ENCODE assay signal across 12 cellular contexts in the genomic region with DNA sequence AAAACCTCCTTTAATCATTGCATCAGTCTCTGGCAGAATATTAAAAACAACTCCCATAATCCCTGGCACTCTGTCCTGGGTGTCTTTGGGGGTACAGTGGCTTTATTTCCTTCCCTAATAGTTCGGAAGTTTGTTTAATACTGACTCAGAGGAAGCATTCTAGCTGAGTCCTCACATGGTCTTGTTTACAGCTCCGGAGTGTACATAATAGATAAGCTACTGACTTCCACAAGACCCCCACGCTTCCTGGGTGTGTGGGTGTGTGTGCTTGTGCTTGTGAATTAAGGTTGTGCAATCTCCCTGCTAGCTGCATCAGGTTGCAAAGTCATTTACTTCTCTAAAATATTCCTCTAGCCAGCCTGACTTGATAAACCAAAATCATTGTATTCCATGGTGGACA.
DNase-seq lines count a peak whose midpoint lies in the region; ATAC-seq, FAIRE-seq and TF ChIP-seq lines count a peak whose summit lies in the region.
"Had no signal": no experiment of that assay in that cellular context is flagged by ENCODE, and none has a peak within 500 bp of the region (broad histone marks: within the 10 kb centered on the region; RNA-seq: fewer than 3 reads in every experiment).

No MANE protein-coding gene starts in this region.

- no peaks in the 10 kb centered on the region for H3K4me1 Mint-ChIP-seq in CD4-positive, alpha-beta T cell (ENCODE audit: low read depth)

- no peak overlapping the region for H3K9ac ChIP-seq in KMS-11

- no peak overlapping the region for H3K27ac Mint-ChIP-seq in CD4-positive, alpha-beta T cell

- no peak overlapping the region for H3K4me3 Mint-ChIP-seq in CD4-positive, alpha-beta T cell

- in situ Hi-C loops in astrocyte of the spinal cord (cut with HindIII; ENCODE audit: low sequenced_read_pairs) = no loop called here

- FAIRE-seq in urothelium cell line (lab: Jason Lieb, UNC) = no peak
- FAIRE-seq: colon had no signal

- H4K20me1 ChIP-seq in KMS-11 (ENCODE audit: insufficient read depth) = no peaks in the 10 kb centered on the region

- peaks cover 20% of the 10 kb centered on the region for H3K27me3 Mint-ChIP-seq in CD4-positive, alpha-beta T cell

- TF ChIP-seq POLR2A in testis (IDR thresholded peaks at IDR 0.05) = no peak

- H3K36me3 Mint-ChIP-seq in CD4-positive, alpha-beta T cell (ENCODE audit: low read depth) = no peaks in the 10 kb centered on the region

- no peaks in the 10 kb centered on the region for H3K27me3 ChIP-seq in KMS-11 (ENCODE audit: insufficient read depth, low read depth)
- H3K27me3 ChIP-seq in testis = no peaks in the 10 kb centered on the region
- peaks cover 4% of the 10 kb centered on the region for H3K27me3 ChIP-seq in CD4-positive, alpha-beta T cell (ENCODE audit: control insufficient read depth, insufficient read depth, low read length)

- no peak for ATAC-seq in HG03439 (IDR thresholded peaks at IDR 0.05; ENCODE audit: unreplicated experiment)
- ATAC-seq in CD4-positive, alpha-beta T cell (ENCODE audit: poor library complexity) = no peak

- WGBS in testis, 2 donors = 23 to 28% methylated on average over 3 of the region's 3 CpGs

- H3K79me2 ChIP-seq in KMS-11 (ENCODE audit: insufficient read depth, low read depth) = no peaks in the 10 kb centered on the region

- H2AFZ ChIP-seq in KMS-11 (ENCODE audit: low read depth) = no peak overlapping the region

- H3K4me1 ChIP-seq in KMS-11 (ENCODE audit: low read depth, poor library complexity, severe bottlenecking) (peaks cover 60% of the 10 kb centered on the region), testis (no peaks in the 10 kb centered on the region)

- H3K4me3 ChIP-seq in KMS-11 (IDR thresholded peaks at IDR 0.05; ENCODE audit: insufficient read depth, low read depth, low read length) = no peak overlapping the region
- no peak overlapping the region for H3K4me3 ChIP-seq in astrocyte of the spinal cord (ENCODE audit: low read depth, low read length)
- H3K4me3 ChIP-seq in testis = no peak overlapping the region

- DNase-seq in astrocyte of the spinal cord (ENCODE audit: low read depth, low spot score) (peak; percentile 57), iris pigment epithelial cell (ENCODE audit: low read depth) (peak; percentile 99), testis (peak; percentile 33), urothelium cell line (ENCODE audit: low spot score) (no peak), HPDE6-E6E7 (ENCODE audit: extremely low spot score) (no peak)
- no peak for DNase-seq in CD4-positive, alpha-beta T cell
- DNase-seq: activated CD4-positive, alpha-beta T cell treated with anti-CD3 and anti-CD28 coated beads for 4 hours; NCI-H187; stimulated activated naive CD4-positive, alpha-beta T cell had no signal

- H3K9me3 Mint-ChIP-seq in CD4-positive, alpha-beta T cell = no peaks in the 10 kb centered on the region

- POLR2A ChIA-PET in CD4-positive, alpha-beta T cell (lab: Charles Lee) = no interaction called here

- peak overlapping the region; percentile 62; the same call in 1 of the 2 replicates for H3K4me2 ChIP-seq in KMS-11

- H3K9me3 ChIP-seq in testis = no peaks in the 10 kb centered on the region
- no peaks in the 10 kb centered on the region for H3K9me3 ChIP-seq in CD4-positive, alpha-beta T cell (ENCODE audit: control insufficient read depth, low read length)

- H3K27ac ChIP-seq in KMS-11 (peak overlapping the region; percentile 69; the same call in 1 of the 2 replicates), testis (no peak overlapping the region)
- H3K27ac ChIP-seq in CD4-positive, alpha-beta T cell (ENCODE audit: low read depth, low read length) = no peak overlapping the region

- TF ChIP-seq CTCF in KMS-11 (conservative IDR thresholded peaks at IDR 0.05; ENCODE audit: low read depth, low read length) (no peak), astrocyte of the spinal cord (IDR thresholded peaks at IDR 0.05; ENCODE audit: low read depth, low read length) (no peak), testis (IDR thresholded peaks at IDR 0.05) (no peak)
- TF ChIP-seq CTCF in CD4-positive, alpha-beta T cell (IDR thresholded peaks at IDR 0.05) = no peak

- H3K36me3 ChIP-seq in KMS-11 (ENCODE audit: insufficient read depth) (no peaks in the 10 kb centered on the region), testis (ENCODE audit: low read depth, missing control alignments) (no peaks in the 10 kb centered on the region)

- CTCF ChIA-PET in CD4-positive, alpha-beta T cell (lab: Charles Lee) = no interaction called here

- intact Hi-C loops in testis (cut with DNase I; ENCODE audit: low total_unique reads) = no loop called here
- intact Hi-C loops in CD4-positive, alpha-beta T cell (cut with DNase I, micrococcal nuclease) = no loop called here

Comparison
In these comparisons a context has a peak if more than half of its experiments do, and no peak if none do; other contexts are left out.
1. DNase-seq: peak in astrocyte of the spinal cord (single experiment), iris pigment epithelial cell (single experiment) and testis (single experiment); none in urothelium cell line (single experiment), HPDE6-E6E7 (single experiment) and CD4-positive, alpha-beta T cell (0 of 10).